ENCODE assay signal across 9 cellular contexts in the genomic region with DNA sequence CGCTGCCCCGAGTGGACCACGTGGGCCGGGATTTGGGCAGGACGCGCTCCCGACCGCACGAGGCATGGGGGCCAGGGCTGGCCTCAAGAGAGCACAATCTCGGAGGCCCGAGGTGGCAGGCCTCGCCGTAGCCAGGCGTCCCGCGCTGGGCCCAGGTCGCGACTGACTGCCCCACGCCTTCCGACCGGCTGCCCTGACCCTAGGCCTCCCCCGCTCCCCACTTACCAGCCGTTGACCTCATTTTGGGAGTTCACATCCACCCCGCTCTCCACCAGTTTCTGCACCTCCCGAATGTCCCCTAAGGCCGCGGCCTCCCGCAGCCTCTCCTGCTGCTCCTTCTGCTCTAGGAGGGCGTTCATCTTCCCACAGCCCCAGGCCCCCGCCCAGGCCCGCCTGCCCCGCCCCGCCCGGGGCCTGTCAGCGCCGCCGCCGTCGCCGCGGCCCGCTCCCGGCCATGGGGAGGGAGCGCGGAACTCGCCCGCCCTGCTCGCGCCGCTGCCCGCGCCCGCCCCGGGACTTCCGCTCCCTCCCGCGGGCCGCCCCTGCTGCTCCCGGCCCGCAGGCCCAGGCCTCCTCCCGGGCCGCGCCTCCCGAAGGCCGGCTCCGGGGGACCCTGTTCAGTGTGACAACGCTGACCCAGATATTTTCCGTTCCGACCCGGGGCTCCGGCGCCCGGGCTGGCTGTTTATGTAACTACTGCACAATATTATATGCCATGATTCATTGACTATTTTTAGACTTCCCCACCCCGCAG. TPM values are rescaled to one million over a fixed set of nuclear protein-coding genes. Genes with fewer than 3 reads are reported as not detected.
DNase-seq lines count a peak whose midpoint lies in the region; ATAC-seq, FAIRE-seq and TF ChIP-seq lines count a peak whose summit lies in the region.
"Had no signal": no experiment of that assay in that cellular context is flagged by ENCODE, and none has a peak within 500 bp of the region (broad histone marks: within the 10 kb centered on the region; RNA-seq: fewer than 3 reads in every experiment).

A gene with protein sequence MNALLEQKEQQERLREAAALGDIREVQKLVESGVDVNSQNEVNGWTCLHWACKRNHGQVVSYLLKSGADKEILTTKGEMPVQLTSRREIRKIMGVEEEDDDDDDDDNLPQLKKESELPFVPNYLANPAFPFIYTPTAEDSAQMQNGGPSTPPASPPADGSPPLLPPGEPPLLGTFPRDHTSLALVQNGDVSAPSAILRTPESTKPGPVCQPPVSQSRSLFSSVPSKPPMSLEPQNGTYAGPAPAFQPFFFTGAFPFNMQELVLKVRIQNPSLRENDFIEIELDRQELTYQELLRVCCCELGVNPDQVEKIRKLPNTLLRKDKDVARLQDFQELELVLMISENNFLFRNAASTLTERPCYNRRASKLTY (minus strand): TSS at position 619 of the 754 bp plus-strand sequence. CDS start 260 bp downstream, at position 359.

- FAIRE-seq in kidney (lab: Jason Lieb, UNC): no peak
- FAIRE-seq: TTC549 had no signal

- H3K36me3 ChIP-seq in kidney (ENCODE audit: control insufficient read depth in 1 of 2, insufficient read depth in 2 of 2, low read length in 2 of 2): peaks cover 0 to 5% of the 10 kb centered on the region in 2 donors

- peak; percentile 75 for ATAC-seq in HG03378 (IDR thresholded peaks at IDR 0.05; ENCODE audit: unreplicated experiment)

- peak within 1 kb of the TSS; percentile 87 to 100 for H3K27ac ChIP-seq in kidney (ENCODE audit: low read depth in 2 of 2, low read length in 2 of 2)

- peak within 1 kb of the TSS; percentile 73 to 94 for H3K4me3 ChIP-seq in kidney (ENCODE audit: low read length in 2 of 2)

- peak; percentile 76 for TF ChIP-seq POLR2A in GM19099 (IDR thresholded peaks at IDR 0.05; ENCODE audit: extremely low read depth, insufficient read length, low read depth)

- no peak for TF ChIP-seq CTCF in kidney (IDR thresholded peaks at IDR 0.05; ENCODE audit: borderline replicate concordance, extremely low read depth, insufficient read depth)

- intact Hi-C loops in kidney (cut with DNase I): no loop called here

- peaks cover 12 to 19% of the 10 kb centered on the region in 2 donors for H3K4me1 ChIP-seq in kidney (ENCODE audit: control insufficient read depth in 1 of 2, insufficient read depth in 1 of 2, low read depth in 1 of 2, low read length in 2 of 2)

- H3K9me3 ChIP-seq in kidney (ENCODE audit: control insufficient read depth in 1 of 2, low read length in 2 of 2): no peaks in the 10 kb centered on the region

- DNase-seq in AG20443 (ENCODE audit: low spot score): peak; percentile 92
- peak; percentile 91 for DNase-seq in NCI-H446 treated with DMSO at 0.1 percent for 48 hours (lab: John Stamatoyannopoulos, UW)
- DNase-seq in activated CD4-positive, CD25-positive, alpha-beta regulatory T cell treated with anti-CD3 and anti-CD28 coated beads, Interleukin-2, amount 50 U/mL, for 72 hours: peak; percentile 87
- peak; percentile 96 for DNase-seq in cerebellar cortex (ENCODE audit: low spot score)
- DNase-seq in kidney: peak; percentile 95
- peak; percentile 86 for DNase-seq in stimulated activated CD4-positive, alpha-beta T cell treated with anti-CD3 and anti-CD28 coated beads, Interleukin-15, amount 100 ng/mL, for 1 hour (ENCODE audit: low read depth in 1 of 2, low spot score in 1 of 2)

- peak within 1 kb of the TSS; percentile 87 to 98 for H3K9ac ChIP-seq in kidney (ENCODE audit: low read length in 2 of 2)

RNA-seq across cellular contexts. Expression of the gene that starts here (rescaled TPM):
- 37.6 TPM for total RNA-seq in kidney
- polyA plus RNA-seq in kidney (ENCODE audit: insufficient read depth, low read depth, low replicate concordance): 15.8 TPM

Comparison
In these comparisons a context has a peak if more than half of its experiments do, and no peak if none do; other contexts are left out.
1. Peak in every context shown above with its lines: DNase-seq, ATAC-seq, H3K4me3 ChIP-seq and H3K27ac ChIP-seq.